In the genomic region with DNA sequence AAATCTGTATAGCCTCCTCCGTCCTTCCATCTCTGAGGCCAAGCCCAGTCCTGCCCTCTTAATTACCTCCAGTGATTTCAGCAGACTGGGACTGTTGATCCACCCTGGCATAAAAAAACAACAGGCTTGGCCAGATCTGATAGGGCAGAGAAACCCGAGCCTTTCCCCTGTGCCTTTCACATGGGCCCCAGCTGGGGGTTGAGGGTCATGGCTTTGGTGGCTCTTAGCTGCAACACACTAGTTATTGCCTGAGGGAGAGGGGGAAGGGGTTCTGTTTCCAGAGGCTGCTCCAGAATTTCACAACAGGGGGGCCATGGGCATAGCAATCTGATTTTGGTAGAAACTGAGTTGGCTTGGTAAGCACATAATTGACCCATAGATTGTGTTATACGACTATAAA, we compare ENCODE assay signal across 20 cellular contexts. TPM values are rescaled to one million over a fixed set of nuclear protein-coding genes. Genes with fewer than 3 reads are reported as not detected.
DNase-seq lines count a peak whose midpoint lies in the region; ATAC-seq and TF ChIP-seq lines count a peak whose summit lies in the region.
"Had no signal": no experiment of that assay in that cellular context is flagged by ENCODE, and none has a peak within 500 bp of the region (broad histone marks: within the 10 kb centered on the region; RNA-seq: fewer than 3 reads in every experiment).

No MANE protein-coding gene starts in this region.

- intact Hi-C loops in PC-9 (cut with micrococcal nuclease; ENCODE audit: unreplicated experiment) (no loop called here), heart left ventricle (cut with DNase I) (no loop called here)

- ATAC-seq in heart left ventricle = no peak
- ATAC-seq: naive thymus-derived CD4-positive, alpha-beta T cell; PC-3; stimulated activated effector memory CD8-positive, alpha-beta T cell treated with anti-CD3 and anti-CD28 coated beads, Interleukin-12 subunit alpha, Interleukin-12 subunit beta, amount 100 ng/mL, for 72 hours had no signal

- H3K9ac ChIP-seq in trophoblast cell (ENCODE audit: low read length) = no peak overlapping the region
- H3K9ac ChIP-seq: GM23248 had no signal

- no TSS peak for BruUV-seq in PC-9 (replicated peaks; lab: Mats Ljungman, UMichigan)

- H3K9me3 ChIP-seq in HEK293 (ENCODE audit: control insufficient read depth, insufficient read depth, low read depth, low read length) (no peaks in the 10 kb centered on the region), PC-9 (ENCODE audit: insufficient read depth, low read depth) (no peaks in the 10 kb centered on the region), hepatocyte (ENCODE audit: low read depth) (no peaks in the 10 kb centered on the region), trophoblast cell (ENCODE audit: insufficient read depth, low read depth, low read length) (no peaks in the 10 kb centered on the region), heart left ventricle (no peaks in the 10 kb centered on the region)
- H3K9me3 ChIP-seq: esophagus muscularis mucosa, left ventricle myocardium inferior had no signal

- no peak for TF ChIP-seq CTCF in HEK293 (tag by site-specific recombination; IDR thresholded peaks at IDR 0.05)
- no peak for TF ChIP-seq CTCF in PC-9 (conservative IDR thresholded peaks at IDR 0.05)
- TF ChIP-seq CTCF in hepatocyte (IDR thresholded peaks at IDR 0.05; ENCODE audit: poor library complexity) = no peak
- no peak for TF ChIP-seq CTCF in heart left ventricle (IDR thresholded peaks at IDR 0.05)

- no peaks in the 10 kb centered on the region for H4K20me1 ChIP-seq in PC-9 (ENCODE audit: insufficient read depth)
- H4K20me1 ChIP-seq in hepatocyte (ENCODE audit: insufficient read depth, poor library complexity, severe bottlenecking) = no peaks in the 10 kb centered on the region

- H3K4me1 ChIP-seq in HEK293 (ENCODE audit: control insufficient read depth, insufficient read depth, low read length) (peaks cover 5% of the 10 kb centered on the region), PC-9 (replicated peaks; ENCODE audit: insufficient read depth) (no peaks in the 10 kb centered on the region), hepatocyte (ENCODE audit: insufficient read depth) (peaks cover 7% of the 10 kb centered on the region), trophoblast cell (ENCODE audit: control insufficient read depth in 1 of 2, insufficient read depth in 2 of 2, low read length in 2 of 2) (peaks cover 3 to 5% of the 10 kb centered on the region in 2 experiments), heart left ventricle (no peaks in the 10 kb centered on the region)
- H3K4me1 ChIP-seq: esophagus muscularis mucosa, left ventricle myocardium inferior had no signal

- H4K91ac ChIP-seq in trophoblast cell (ENCODE audit: low read depth, low read length) = no peak overlapping the region

- H3K9me2 ChIP-seq in PC-9 (ENCODE audit: insufficient read depth) = no peaks in the 10 kb centered on the region
- H3K9me2 ChIP-seq in hepatocyte (replicated peaks; ENCODE audit: insufficient read depth) = no peaks in the 10 kb centered on the region

- no peaks in the 10 kb centered on the region for H3K79me1 ChIP-seq in trophoblast cell (ENCODE audit: low read length)

- no peaks in the 10 kb centered on the region for H3K36me3 ChIP-seq in HEK293 (ENCODE audit: control insufficient read depth in 2 of 2, insufficient read depth in 1 of 2, low read length in 2 of 2)
- H3K36me3 ChIP-seq in PC-9 (ENCODE audit: low read depth) = no peaks in the 10 kb centered on the region
- no peaks in the 10 kb centered on the region for H3K36me3 ChIP-seq in hepatocyte (replicated peaks; ENCODE audit: insufficient read depth, low read depth)
- no peaks in the 10 kb centered on the region for H3K36me3 ChIP-seq in trophoblast cell (ENCODE audit: control insufficient read depth in 1 of 2, insufficient read depth in 2 of 2, low read length in 2 of 2)
- no peaks in the 10 kb centered on the region for H3K36me3 ChIP-seq in heart left ventricle
- H3K36me3 ChIP-seq: esophagus muscularis mucosa, left ventricle myocardium inferior, WERI-Rb-1 had no signal

- no peak overlapping the region for H2BK120ac ChIP-seq in trophoblast cell (ENCODE audit: insufficient read depth, low read length, poor library complexity)

- CTCF ChIA-PET in HEK293 (lab: Yijun Ruan, JAX) (interaction anchor here (0.7 kb wide), 1 partner anchor 308 kb away, joined by 3 read pairs; no protein-coding TSS in a partner anchor), PC-9 (lab: Charles Lee) (interaction anchor here (0.6 kb wide), 1 partner anchor 10 kb away, joined by 3 read pairs; no protein-coding TSS in a partner anchor)

- no peak overlapping the region for H3K23ac ChIP-seq in trophoblast cell (ENCODE audit: low read length)

- no peak overlapping the region for H2BK5ac ChIP-seq in trophoblast cell (ENCODE audit: low read depth, low read length, poor library complexity)

- no peak overlapping the region for H4K12ac ChIP-seq in trophoblast cell (ENCODE audit: low read depth, low read length)

- H3K4ac ChIP-seq in trophoblast cell (ENCODE audit: low read depth, low read length) = no peak overlapping the region

- no peak overlapping the region for H3K18ac ChIP-seq in trophoblast cell (ENCODE audit: low read length)

- H2BK12ac ChIP-seq in trophoblast cell (ENCODE audit: low read length) = no peak overlapping the region

- H3F3A ChIP-seq in PC-9 (ENCODE audit: insufficient read depth, low read depth) = no peaks in the 10 kb centered on the region

- H3K4me2 ChIP-seq in PC-9 (no peak overlapping the region), hepatocyte (no peak overlapping the region), trophoblast cell (ENCODE audit: low read length) (peak overlapping the region; percentile 28)

- peaks cover 6% of the 10 kb centered on the region; the same call in 1 of the 2 replicates for H3K27me3 ChIP-seq in PC-9 (ENCODE audit: insufficient read depth, low read depth)
- no peaks in the 10 kb centered on the region for H3K27me3 ChIP-seq in hepatocyte
- no peaks in the 10 kb centered on the region for H3K27me3 ChIP-seq in trophoblast cell (ENCODE audit: insufficient read depth, low read length)
- H3K27me3 ChIP-seq in heart left ventricle = no peaks in the 10 kb centered on the region

- POLR2A ChIA-PET in HEK293 (lab: Yijun Ruan, JAX) = no interaction called here
- POLR2A ChIA-PET in PC-9 (lab: Charles Lee; ENCODE audit: unreplicated experiment) = no interaction called here

- H3K27ac ChIP-seq in HEK293 (ENCODE audit: extremely low read depth, low read depth, low read length) = no peak overlapping the region
- no peak overlapping the region for H3K27ac ChIP-seq in PC-9
- H3K27ac ChIP-seq in hepatocyte = no peak overlapping the region
- H3K27ac ChIP-seq in trophoblast cell (ENCODE audit: low read depth, low read length) = no peak overlapping the region
- H3K27ac ChIP-seq in heart left ventricle = no peak overlapping the region
- H3K27ac ChIP-seq: esophagus muscularis mucosa, GM23248, left ventricle myocardium inferior, WERI-Rb-1 had no signal

- H3K79me2 ChIP-seq in PC-9 (ENCODE audit: low read depth) = no peaks in the 10 kb centered on the region
- H3K79me2 ChIP-seq in hepatocyte = no peaks in the 10 kb centered on the region
- no peaks in the 10 kb centered on the region for H3K79me2 ChIP-seq in trophoblast cell (ENCODE audit: control insufficient read depth, insufficient read depth, low read length, poor library complexity)

- H3K14ac ChIP-seq in trophoblast cell (ENCODE audit: low read length) = no peak overlapping the region

- WGBS in hepatocyte (ENCODE audit: low lambda C conversion rate, missing lambda C conversion rate) = 40% methylated on average over 2 of the region's 3 CpGs
- WGBS in trophoblast cell (ENCODE audit: extremely low coverage, insufficient coverage, insufficient read length) = no CpG with 5 or more reads among the region's 3 CpGs
- WGBS in heart left ventricle, 4 donors = 68 to 77% (median 74%) methylated on average over 3 of the region's 3 CpGs

- H3K4me3 ChIP-seq in HEK293 (ENCODE audit: low read depth, low read length) (no peak overlapping the region), PC-9 (no peak overlapping the region), hepatocyte (no peak overlapping the region), trophoblast cell (ENCODE audit: low read depth, low read length) (no peak overlapping the region), heart left ventricle (no peak overlapping the region)
- H3K4me3 ChIP-seq: esophagus muscularis mucosa, GM23248, left ventricle myocardium inferior had no signal

- DNase-seq in PC-9 (peak; percentile 48 to 54), hepatocyte (ENCODE audit: low spot score) (peak; percentile 23), trophoblast cell (no peak), DMS153 treated with DMSO at 0.1 percent for 48 hours (lab: John Stamatoyannopoulos, UW; ENCODE audit: unreplicated experiment) (no peak), heart left ventricle (no peak), NCI-H1436 (lab: John Stamatoyannopoulos, UW) (no peak)
- DNase-seq in stimulated activated CD4-positive, alpha-beta T cell treated with anti-CD3 and anti-CD28 coated beads, Interleukin-12 subunit alpha, Interleukin-12 subunit beta, amount 100 ng/mL, for 4 hours = no peak
- DNase-seq: activated effector memory CD4-positive, alpha-beta T cell treated with Interleukin-2 at 50 U/mL for 16 hours; anterior cingulate cortex; GM23248; hippocampal formation; IMR-90; left ventricle myocardium inferior; naive thymus-derived CD4-positive, alpha-beta T cell; NCI-H1048; PC-3; WERI-Rb-1 had no signal

- no peak for TF ChIP-seq POLR2A in heart left ventricle (IDR thresholded peaks at IDR 0.05)

- no peak overlapping the region for H4K8ac ChIP-seq in trophoblast cell (ENCODE audit: low read depth, low read length)

- no peak overlapping the region for H2AK5ac ChIP-seq in trophoblast cell (ENCODE audit: low read length)

- H2AFZ ChIP-seq in PC-9 = no peak overlapping the region
- no peak overlapping the region for H2AFZ ChIP-seq in hepatocyte
- no peak overlapping the region for H2AFZ ChIP-seq in trophoblast cell (ENCODE audit: insufficient read depth, low read length, poor library complexity)
- H2AFZ ChIP-seq: GM23248 had no signal

TF ChIP-seq in HEK293, 187 proteins besides CTCF, POLR2A, EP300 and RAD21 (continues in another document):
- no peak for TF ChIP-seq GLI4 (tag by site-specific recombination; IDR thresholded peaks at IDR 0.05)
- 0 out of 2 replicates have a peak, but pooled peaks have one; percentile 46 for TF ChIP-seq ZXDB (tag by site-specific recombination; IDR thresholded peaks at IDR 0.05)

RNA-seq across cellular contexts. Expression of gene PANK3, which starts 21.2 kb away (rescaled TPM):
- total RNA-seq in PC-9 (2021) (44.6 and 60.8 TPM in 2 replicates), hepatocyte (86.3 and 104 TPM in 2 replicates), heart left ventricle (10 to 100 TPM; 16.7 to 45.4 (median 35.6) TPM)
- polyA plus RNA-seq in hepatocyte (15.4 and 25.8 TPM in 2 replicates), heart left ventricle (10 to 100 TPM in 1 of 2 donors, 1 to 10 TPM in 1; 3.8 to 16.5 TPM)
- 23.9 and 24.3 TPM in 2 replicates for polyA plus RNA-seq in trophoblast cell (2013)

Comparison
In these comparisons a context has a peak if more than half of its experiments do, and no peak if none do; other contexts are left out.
1. DNase-seq: peak in PC-9 (2 of 2) and hepatocyte (single experiment); none in trophoblast cell (0 of 2), DMS153 treated with DMSO at 0.1 percent for 48 hours (single experiment), heart left ventricle (0 of 5), stimulated activated CD4-positive, alpha-beta T cell treated with anti-CD3 and anti-CD28 coated beads, Interleukin-12 subunit alpha, Interleukin-12 subunit beta, amount 100 ng/mL, for 4 hours (single experiment) and NCI-H1436 (single experiment).